Comparison of ENCODE assay signal across 9 cellular contexts in the genomic region with DNA sequence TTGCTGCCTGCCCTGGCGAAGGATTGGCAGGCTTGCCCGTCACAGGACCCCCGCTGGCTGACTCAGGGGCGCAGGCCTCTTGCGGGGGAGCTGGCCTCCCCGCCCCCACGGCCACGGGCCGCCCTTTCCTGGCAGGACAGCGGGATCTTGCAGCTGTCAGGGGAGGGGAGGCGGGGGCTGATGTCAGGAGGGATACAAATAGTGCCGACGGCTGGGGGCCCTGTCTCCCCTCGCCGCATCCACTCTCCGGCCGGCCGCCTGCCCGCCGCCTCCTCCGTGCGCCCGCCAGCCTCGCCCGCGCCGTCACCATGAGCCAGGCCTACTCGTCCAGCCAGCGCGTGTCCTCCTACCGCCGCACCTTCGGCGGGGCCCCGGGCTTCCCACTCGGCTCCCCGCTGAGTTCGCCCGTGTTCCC. TPM values are rescaled to one million over a fixed set of nuclear protein-coding genes. Genes with fewer than 3 reads are reported as not detected.
A peak's percentile ranks its signal among the peaks of the same experiment; 100 is the strongest.
DNase-seq lines count a peak whose midpoint lies in the region; TF ChIP-seq lines count a peak whose summit lies in the region.
"Had no signal": no experiment of that assay in that cellular context is flagged by ENCODE, and none has a peak within 500 bp of the region (broad histone marks: within the 10 kb centered on the region; RNA-seq: fewer than 3 reads in every experiment).

A gene (plus strand): TSS at position 223 of the 415 bp plus-strand sequence. CDS start 86 bp downstream, at position 309.

- no peak for TF ChIP-seq POLR2A in testis (IDR thresholded peaks at IDR 0.05)

- H3K36me3 ChIP-seq in NT2/D1 (ENCODE audit: insufficient read depth, insufficient read length, low read length) (no peaks in the 10 kb centered on the region), testis (ENCODE audit: low read depth, missing control alignments) (no peaks in the 10 kb centered on the region)

- peak within 1 kb of the TSS; percentile 12 for H3K9ac ChIP-seq in NT2/D1 (ENCODE audit: insufficient read length, low read depth)

- DNase-seq in NT2/D1 (ENCODE audit: low read depth, low spot score): no peak
- DNase-seq in fibroblast of villous mesenchyme (ENCODE audit: low read depth): no peak
- DNase-seq in mucosa of gallbladder (ENCODE audit: low spot score): peak; percentile 39
- DNase-seq in testis: no peak
- no peak for DNase-seq in T-helper 2 cell
- no peak for DNase-seq in NCI-H146 (lab: John Stamatoyannopoulos, UW)
- no peak for DNase-seq in SHP77 treated with DMSO at 0.1 percent for 48 hours (lab: John Stamatoyannopoulos, UW)
- no peak for DNase-seq in cerebellar nuclear complex (lab: John Stamatoyannopoulos, UW)
- DNase-seq: NCI-H524 treated with DMSO at 0.1 percent for 48 hours had no signal

- intact Hi-C loops in testis (cut with DNase I; ENCODE audit: low total_unique reads): no loop called here

- H3K27me3 ChIP-seq in NT2/D1 (ENCODE audit: insufficient read depth, insufficient read length) (no peaks in the 10 kb centered on the region), testis (no peaks in the 10 kb centered on the region)

- 6% methylated on average over 34 of the region's 39 CpGs; no CpG with 5 or more reads in 1 of the 2 donors for WGBS in testis, 2 donors

- peak within 1 kb of the TSS; percentile 4 to 70 for H3K27ac ChIP-seq in testis

- H3K4me3 ChIP-seq in NT2/D1 (ENCODE audit: insufficient read length, low read depth) (no peak within 1 kb of the TSS), fibroblast of villous mesenchyme (ENCODE audit: low read depth, low read length) (no peak within 1 kb of the TSS), testis (peak within 1 kb of the TSS; percentile 33 to 50)

- H3K9me3 ChIP-seq in NT2/D1 (ENCODE audit: insufficient read depth, low read length): peaks cover 3% of the 10 kb centered on the region; the same call in 1 of the 2 replicates
- H3K9me3 ChIP-seq in testis: no peaks in the 10 kb centered on the region

- peaks cover 17% of the 10 kb centered on the region for H3K4me1 ChIP-seq in NT2/D1 (ENCODE audit: insufficient read depth, insufficient read length)
- H3K4me1 ChIP-seq in testis: no peaks in the 10 kb centered on the region

- TF ChIP-seq CTCF in fibroblast of villous mesenchyme (IDR thresholded peaks at IDR 0.05; ENCODE audit: insufficient read depth, low read depth, low read length): no peak
- TF ChIP-seq CTCF in testis (IDR thresholded peaks at IDR 0.05): no peak

RNA-seq across cellular contexts. Expression of the gene that starts here (rescaled TPM):
- total RNA-seq in fibroblast of villous mesenchyme (20.7 and 35.8 TPM in 2 replicates), mucosa of gallbladder (3,602 TPM), testis (10 to 100 TPM; 17.6 to 33.3 TPM)
- 199 TPM for polyA plus RNA-seq in testis (ENCODE audit: insufficient read depth, low read depth, low replicate concordance)

Comparison
In these comparisons a context has a peak if more than half of its experiments do, and no peak if none do; other contexts are left out.
1. RNA of the gene that starts here (total RNA-seq): 3,602 TPM in mucosa of gallbladder (single experiment); 17.6 to 33.3 TPM in testis and 20.7 to 35.8 TPM in fibroblast of villous mesenchyme; every median in the first group is over 10 times any median in the second.
2. H3K4me3 ChIP-seq: peak in testis (2 of 2); none in NT2/D1 (single experiment) and fibroblast of villous mesenchyme (single experiment).